22 cellular contexts compared by ENCODE assay signal in genomic region chr13:44449999-44450821, GRCh38.
A peak's percentile ranks its signal among the peaks of the same experiment; 100 is the strongest.
DNase-seq lines count a peak whose midpoint lies in the region; ATAC-seq and TF ChIP-seq lines count a peak whose summit lies in the region.
"Had no signal": no experiment of that assay in that cellular context is flagged by ENCODE, and none has a peak within 500 bp of the region (broad histone marks: within the 10 kb centered on the region; RNA-seq: fewer than 3 reads in every experiment).

No MANE protein-coding gene starts in this region.

- H3K4me1 ChIP-seq in cardiac muscle cell (ENCODE audit: low read depth), result no peaks in the 10 kb centered on the region
- H3K4me1 ChIP-seq in left ventricle myocardium inferior, result peaks cover 10% of the 10 kb centered on the region
- no peaks in the 10 kb centered on the region for H3K4me1 ChIP-seq in endodermal cell (ENCODE audit: control insufficient read depth, insufficient read depth, low read length)
- peaks cover 0 to 11% (median 0%) of the 10 kb centered on the region in 3 donors for H3K4me1 ChIP-seq in esophagus squamous epithelium
- H3K4me1 ChIP-seq: BE2C had no signal

- H3K9me3 ChIP-seq in cardiac muscle cell (ENCODE audit: low read depth) (no peaks in the 10 kb centered on the region), left ventricle myocardium inferior (replicated peaks) (no peaks in the 10 kb centered on the region), endodermal cell (ENCODE audit: control insufficient read depth, low read length) (no peaks in the 10 kb centered on the region), esophagus squamous epithelium (no peaks in the 10 kb centered on the region)
- H3K9me3 ChIP-seq: BE2C, esophagus muscularis mucosa had no signal

- 96 to 98% methylated on average over 3 of the region's 3 CpGs for WGBS in endodermal cell (ENCODE audit: insufficient coverage in 1 of 2, insufficient read length in 1 of 2), 2 experiments
- 71 to 81% methylated on average over 3 of the region's 3 CpGs for WGBS in esophagus squamous epithelium, 2 donors

- H3K4me3 ChIP-seq in cardiac muscle cell, result no peak overlapping the region
- H3K4me3 ChIP-seq in left ventricle myocardium inferior, result no peak overlapping the region
- no peak overlapping the region for H3K4me3 ChIP-seq in endodermal cell (ENCODE audit: low read length)
- H3K4me3 ChIP-seq in esophagus squamous epithelium, result no peak overlapping the region
- H3K4me3 ChIP-seq: GM23248, skin epidermis had no signal

- no peaks in the 10 kb centered on the region for H3K9me3 Mint-ChIP-seq in nephron progenitor cell
- H3K9me3 Mint-ChIP-seq in endodermal cell, result no peaks in the 10 kb centered on the region
- H3K9me3 Mint-ChIP-seq: activated CD4-positive, alpha-beta T cell treated with anti-CD3 and anti-CD28 coated beads, Interleukin-2, amount 10 ng/mL, durations not matched to agents 7 days and 5 days; activated naive CD4-positive, alpha-beta T cell treated with anti-CD3 and anti-CD28 coated beads for 36 hours; dendritic cell treated with granulocyte-macrophage colony-stimulating factor and Interleukin-4, amounts not matched to agents 40 ng/mL and 50 ng/mL, for 4 days had no signal

- no peak for ATAC-seq in GM21360 (IDR thresholded peaks at IDR 0.05; ENCODE audit: unreplicated experiment)

- peaks cover 6% of the 10 kb centered on the region for H3K36me3 Mint-ChIP-seq in nephron progenitor cell (ENCODE audit: low read depth)
- no peaks in the 10 kb centered on the region for H3K36me3 Mint-ChIP-seq in endodermal cell (ENCODE audit: low read depth)

- H3K4me1 Mint-ChIP-seq in nephron progenitor cell (peaks cover 5% of the 10 kb centered on the region), endodermal cell (no peaks in the 10 kb centered on the region)
- H3K4me1 Mint-ChIP-seq: activated CD4-positive, alpha-beta T cell treated with anti-CD3 and anti-CD28 coated beads, Interleukin-2, amount 10 ng/mL, durations not matched to agents 7 days and 5 days had no signal

- H3K4me3 Mint-ChIP-seq in nephron progenitor cell (no peak overlapping the region), endodermal cell (no peak overlapping the region)
- H3K4me3 Mint-ChIP-seq: activated CD4-positive, alpha-beta T cell treated with anti-CD3 and anti-CD28 coated beads, Interleukin-2, amount 10 ng/mL, durations not matched to agents 7 days and 5 days; activated naive CD4-positive, alpha-beta T cell treated with anti-CD3 and anti-CD28 coated beads for 36 hours; dendritic cell treated with granulocyte-macrophage colony-stimulating factor and Interleukin-4, amounts not matched to agents 40 ng/mL and 50 ng/mL, for 4 days had no signal

- DNase-seq in cardiac muscle cell (ENCODE audit: low read depth in 1 of 2, low spot score in 1 of 2), result no peak
- DNase-seq in left ventricle myocardium inferior, result no peak
- DNase-seq in epithelial cell of prostate (ENCODE audit: low read depth, low spot score), result peak; percentile 37
- DNase-seq in nephron progenitor cell, result no peak
- DNase-seq in iPS-NIHi7 (ENCODE audit: extremely low spot score), result no peak
- DNase-seq in endodermal cell, result no peak
- no peak for DNase-seq in esophagus squamous epithelium (lab: John Stamatoyannopoulos, UW)
- DNase-seq: activated CD4-positive, alpha-beta T cell treated with anti-CD3 and anti-CD28 coated beads, Interleukin-2, amount 10 ng/mL, durations not matched to agents 7 days and 5 days; activated naive CD4-positive, alpha-beta T cell treated with anti-CD3 and anti-CD28 coated beads for 36 hours; activated T-cell treated with anti-CD3 and anti-CD28 coated beads for 4 hours; BE2C; GM23248; KBM-7; NCI-H1092; NCI-H526 treated with DMSO at 0.1 percent for 48 hours; stimulated activated CD4-positive, alpha-beta T cell treated with anti-CD3 and anti-CD28 coated beads, Interleukin-4, amount 100 ng/mL, for 4 hours; stimulated activated CD8-positive, alpha-beta memory T cell treated with anti-CD3 and anti-CD28 coated beads, Interleukin-4, amount 100 ng/mL, for 48 hours had no signal

- intact Hi-C loops in left ventricle myocardium inferior (cut with micrococcal nuclease) (no loop called here), esophagus squamous epithelium (cut with DNase I) (loop anchor here (10.0 kb wide), 1 partner anchor 405 kb away; no protein-coding TSS in a partner anchor)

- H3K27me3 Mint-ChIP-seq in nephron progenitor cell (ENCODE audit: low read depth, poor library complexity) (no peaks in the 10 kb centered on the region), endodermal cell (ENCODE audit: insufficient read depth) (no peaks in the 10 kb centered on the region)
- H3K27me3 Mint-ChIP-seq: activated CD4-positive, alpha-beta T cell treated with anti-CD3 and anti-CD28 coated beads, Interleukin-2, amount 10 ng/mL, durations not matched to agents 7 days and 5 days; dendritic cell treated with granulocyte-macrophage colony-stimulating factor and Interleukin-4, amounts not matched to agents 40 ng/mL and 50 ng/mL, for 4 days had no signal

- H3K27ac Mint-ChIP-seq in nephron progenitor cell (peak overlapping the region; percentile 44), endodermal cell (no peak overlapping the region)
- H3K27ac Mint-ChIP-seq: activated CD4-positive, alpha-beta T cell treated with anti-CD3 and anti-CD28 coated beads, Interleukin-2, amount 10 ng/mL, durations not matched to agents 7 days and 5 days; activated naive CD4-positive, alpha-beta T cell treated with anti-CD3 and anti-CD28 coated beads for 36 hours; dendritic cell treated with granulocyte-macrophage colony-stimulating factor and Interleukin-4, amounts not matched to agents 40 ng/mL and 50 ng/mL, for 4 days had no signal

- peak overlapping the region; percentile 27 for H3K27ac ChIP-seq in cardiac muscle cell
- no peak overlapping the region for H3K27ac ChIP-seq in left ventricle myocardium inferior (replicated peaks)
- no peak overlapping the region for H3K27ac ChIP-seq in epithelial cell of prostate
- no peak overlapping the region for H3K27ac ChIP-seq in endodermal cell (ENCODE audit: low read depth, low read length)
- peak overlapping the region in 1 of 4 donors; percentile 17 for H3K27ac ChIP-seq in esophagus squamous epithelium
- H3K27ac ChIP-seq: 22Rv1, GM23248, skin epidermis had no signal

- H3K9ac ChIP-seq in endodermal cell (ENCODE audit: extremely low read depth, low read length, poor library complexity, severe bottlenecking), result no peak overlapping the region
- H3K9ac ChIP-seq: GM23248 had no signal

- TF ChIP-seq POLR2A in esophagus squamous epithelium (IDR thresholded peaks at IDR 0.05), result no peak

- H3K36me3 ChIP-seq in cardiac muscle cell (no peaks in the 10 kb centered on the region), left ventricle myocardium inferior (no peaks in the 10 kb centered on the region), endodermal cell (ENCODE audit: control insufficient read depth, insufficient read depth, low read length) (no peaks in the 10 kb centered on the region), esophagus squamous epithelium (no peaks in the 10 kb centered on the region)
- H3K36me3 ChIP-seq: BE2C, esophagus muscularis mucosa had no signal

- H3K27me3 ChIP-seq in cardiac muscle cell, result no peaks in the 10 kb centered on the region
- H3K27me3 ChIP-seq in left ventricle myocardium inferior (ENCODE audit: low read depth), result no peaks in the 10 kb centered on the region
- no peaks in the 10 kb centered on the region for H3K27me3 ChIP-seq in endodermal cell (ENCODE audit: control insufficient read depth, insufficient read depth, low read length, poor library complexity, severe bottlenecking)
- H3K27me3 ChIP-seq in esophagus squamous epithelium, result no peaks in the 10 kb centered on the region
- H3K27me3 ChIP-seq: BE2C, esophagus muscularis mucosa had no signal

- no peak for TF ChIP-seq CTCF in cardiac muscle cell (IDR thresholded peaks at IDR 0.05; ENCODE audit: low read depth, low read length)
- no peak for TF ChIP-seq CTCF in left ventricle myocardium inferior (IDR thresholded peaks at IDR 0.05; ENCODE audit: borderline replicate concordance)
- TF ChIP-seq CTCF in nephron progenitor cell (IDR thresholded peaks at IDR 0.05), result no peak
- no peak for TF ChIP-seq CTCF in endodermal cell (conservative IDR thresholded peaks at IDR 0.05)
- no peak for TF ChIP-seq CTCF in esophagus squamous epithelium (IDR thresholded peaks at IDR 0.05)
